34 cellular contexts compared by ENCODE assay signal in genomic region chr7:6508539-6508938, GRCh38. TPM values are rescaled to one million over a fixed set of nuclear protein-coding genes. Genes with fewer than 3 reads are reported as not detected.
"Had no signal": no experiment of that assay in that cellular context is flagged by ENCODE, and none has a peak within 500 bp of the region (broad histone marks: within the 10 kb centered on the region; RNA-seq: fewer than 3 reads in every experiment).

No MANE protein-coding gene starts in this region.

- H3K4me1 ChIP-seq: colonic mucosa had no signal

- H3K9me3 ChIP-seq: adrenal gland, body of pancreas, colonic mucosa, esophagus squamous epithelium, gastroesophageal sphincter had no signal

- H3K27me3 ChIP-seq: adrenal gland, body of pancreas, cardiac muscle cell, colonic mucosa, esophagus squamous epithelium had no signal

- H3K4me3 ChIP-seq: adrenal gland, body of pancreas, cardiac muscle cell, colonic mucosa, esophagus squamous epithelium, gastroesophageal sphincter had no signal

- H3K27ac ChIP-seq: adrenal gland, body of pancreas, cardiac muscle cell, colonic mucosa, epithelial cell of prostate, esophagus squamous epithelium, gastroesophageal sphincter had no signal

- FAIRE-seq: endometrium, endothelial cell of umbilical vein had no signal

- ATAC-seq: activated CD4-positive, alpha-beta T cell treated with anti-CD3 and anti-CD28 coated beads for 36 hours; activated CD8-positive, alpha-beta memory T cell treated with anti-CD3 and anti-CD28 coated beads, Interleukin-2, amount 10 ng/mL, durations not matched to agents 7 days and 5 days; activated CD8-positive, alpha-beta T cell treated with anti-CD3 and anti-CD28 coated beads, Interleukin-2, amount 10 ng/mL, durations not matched to agents 7 days and 5 days; activated naive CD8-positive, alpha-beta T cell treated with anti-CD3 and anti-CD28 coated beads, Interleukin-2, amount 50 U/mL, for 24 hours; body of pancreas; gastroesophageal sphincter had no signal

- H3K36me3 ChIP-seq: adrenal gland, cardiac muscle cell, colonic mucosa, esophagus squamous epithelium, gastroesophageal sphincter had no signal

- DNase-seq: activated CD4-positive, alpha-beta memory T cell treated with anti-CD3 and anti-CD28 coated beads for 36 hours; activated CD4-positive, alpha-beta T cell treated with anti-CD3 and anti-CD28 coated beads for 36 hours; activated CD4-positive, alpha-beta T cell treated with anti-CD3 and anti-CD28 coated beads, Interleukin-2, amount 10 ng/mL, durations not matched to agents 24 days and 14 days; activated CD4-positive, CD25-positive, alpha-beta regulatory T cell; activated CD4-positive, CD25-positive, alpha-beta regulatory T cell treated with anti-CD3 and anti-CD28 coated beads, Interleukin-2, amount 50 U/mL, for 72 hours; activated CD8-positive, alpha-beta memory T cell treated with anti-CD3 and anti-CD28 coated beads, Interleukin-2, amount 10 ng/mL, durations not matched to agents 7 days and 5 days; activated CD8-positive, alpha-beta memory T cell treated with anti-CD3 and anti-CD28 coated beads, Interleukin-2, amount 50 U/mL, for 4 hours; activated CD8-positive, alpha-beta T cell treated with anti-CD3 and anti-CD28 coated beads, Interleukin-2, amount 10 ng/mL, durations not matched to agents 7 days and 5 days; activated effector memory CD4-positive, alpha-beta T cell treated with anti-CD3 and anti-CD28 coated beads, Interleukin-2, amount 50 U/mL, for 16 hours; activated naive CD4-positive, alpha-beta T cell treated with anti-CD3 and anti-CD28 coated beads for 36 hours; activated naive CD8-positive, alpha-beta T cell treated with anti-CD3 and anti-CD28 coated beads for 36 hours; activated naive CD8-positive, alpha-beta T cell treated with anti-CD3 and anti-CD28 coated beads, Interleukin-2, amount 50 U/mL, for 24 hours; activated T-cell treated with anti-CD3 and anti-CD28 coated beads, Interleukin-2, amount 50 U/mL, for 1 hour; activated T-cell treated with anti-CD3 and anti-CD28 coated beads, Interleukin-2, amount 50 U/mL, for 48 hours; adrenal gland; amygdala; aorta; body of pancreas; central memory CD4-positive, alpha-beta T cell; cerebellar nuclear complex; colonic mucosa; effector CD8-positive, alpha-beta T cell; esophagus squamous epithelium; foreskin melanocyte; T-helper 2 cell had no signal

RNA-seq across cellular contexts. Expression of gene GRID2IP, which starts 42.7 kb away (rescaled TPM):
- total RNA-seq: activated CD4-positive, alpha-beta T cell treated with anti-CD3 and anti-CD28 coated beads, Interleukin-2, amount 10 ng/mL, durations not matched to agents 24 days and 14 days; dermis microvascular lymphatic vessel endothelial cell; endothelial cell of umbilical vein; fibroblast of lung; fibroblast of villous mesenchyme; glomerular endothelial cell had no signal
